16 cellular contexts compared by ENCODE assay signal in genomic region chr5:145540375-145540774, GRCh38.
DNase-seq lines count a peak whose midpoint lies in the region; ATAC-seq, FAIRE-seq and TF ChIP-seq lines count a peak whose summit lies in the region.
"Had no signal": no experiment of that assay in that cellular context is flagged by ENCODE, and none has a peak within 500 bp of the region (broad histone marks: within the 10 kb centered on the region; RNA-seq: fewer than 3 reads in every experiment).

No MANE protein-coding gene starts in this region.

- H3K27me3 ChIP-seq in effector memory CD4-positive, alpha-beta T cell (replicated peaks; ENCODE audit: control insufficient read depth, insufficient read depth, low read length, poor library complexity, severe bottlenecking) = no peaks in the 10 kb centered on the region

- H3K4me3 ChIP-seq in fibroblast of mammary gland (ENCODE audit: control insufficient read depth, low read depth, low read length) = no peak overlapping the region
- H3K4me3 ChIP-seq in effector memory CD4-positive, alpha-beta T cell (ENCODE audit: insufficient read depth, low read depth, low read length, poor library complexity, severe bottlenecking) = no peak overlapping the region

- H3K27ac ChIP-seq in effector memory CD4-positive, alpha-beta T cell (ENCODE audit: insufficient read depth, low read length, poor library complexity, severe bottlenecking) = no peak overlapping the region
- H3K27ac ChIP-seq: KMS-11 had no signal

- no peaks in the 10 kb centered on the region for H3K36me3 ChIP-seq in effector memory CD4-positive, alpha-beta T cell (ENCODE audit: control insufficient read depth, insufficient read depth, low read length)

- TF ChIP-seq CTCF in fibroblast of mammary gland (conservative IDR thresholded peaks at IDR 0.05; ENCODE audit: control insufficient read depth, insufficient read depth, low read depth, low read length) = no peak

- FAIRE-seq in H54 (lab: Jason Lieb, UNC) (peak; percentile 33), GM12892 (lab: Jason Lieb, UNC) (no peak)
- FAIRE-seq: HepG2 had no signal

- no peaks in the 10 kb centered on the region for H3K9me3 ChIP-seq in effector memory CD4-positive, alpha-beta T cell (ENCODE audit: control insufficient read depth, low read length)
- H3K9me3 ChIP-seq: Caco-2 had no signal

- TF ChIP-seq POLR2A in H54 (IDR thresholded peaks at IDR 0.05; ENCODE audit: low read depth, low read length) (no peak), GM12892 (IDR thresholded peaks at IDR 0.05; ENCODE audit: low read depth, low read length) (no peak)

- DNase-seq in H54 (ENCODE audit: insufficient read length, low spot score) (no peak), M059J (ENCODE audit: low read depth) (peak; percentile 28), fibroblast of mammary gland (ENCODE audit: low read depth) (peak; percentile 32), ureter (ENCODE audit: low spot score) (no peak), GM12892 (ENCODE audit: insufficient read length) (no peak)
- DNase-seq in effector memory CD4-positive, alpha-beta T cell = no peak
- DNase-seq: Caco-2; CD4-positive, CD25-positive, alpha-beta regulatory T cell; NCI-H187; NCI-H446; NCI-H69; RPMI8226; SIG-M5 had no signal

- H3K4me1 ChIP-seq in effector memory CD4-positive, alpha-beta T cell (ENCODE audit: control insufficient read depth, insufficient read depth, low read length, poor library complexity, severe bottlenecking) = no peaks in the 10 kb centered on the region

- ATAC-seq in HG03565 (IDR thresholded peaks at IDR 0.05; ENCODE audit: unreplicated experiment) = no peak
- ATAC-seq: HepG2 had no signal

Comparison
In these comparisons a context has a peak if more than half of its experiments do, and no peak if none do; other contexts are left out.
1. DNase-seq: peak in M059J (single experiment) and fibroblast of mammary gland (single experiment); none in H54 (single experiment), effector memory CD4-positive, alpha-beta T cell (0 of 3), ureter (single experiment) and GM12892 (single experiment).